In the genomic region with DNA sequence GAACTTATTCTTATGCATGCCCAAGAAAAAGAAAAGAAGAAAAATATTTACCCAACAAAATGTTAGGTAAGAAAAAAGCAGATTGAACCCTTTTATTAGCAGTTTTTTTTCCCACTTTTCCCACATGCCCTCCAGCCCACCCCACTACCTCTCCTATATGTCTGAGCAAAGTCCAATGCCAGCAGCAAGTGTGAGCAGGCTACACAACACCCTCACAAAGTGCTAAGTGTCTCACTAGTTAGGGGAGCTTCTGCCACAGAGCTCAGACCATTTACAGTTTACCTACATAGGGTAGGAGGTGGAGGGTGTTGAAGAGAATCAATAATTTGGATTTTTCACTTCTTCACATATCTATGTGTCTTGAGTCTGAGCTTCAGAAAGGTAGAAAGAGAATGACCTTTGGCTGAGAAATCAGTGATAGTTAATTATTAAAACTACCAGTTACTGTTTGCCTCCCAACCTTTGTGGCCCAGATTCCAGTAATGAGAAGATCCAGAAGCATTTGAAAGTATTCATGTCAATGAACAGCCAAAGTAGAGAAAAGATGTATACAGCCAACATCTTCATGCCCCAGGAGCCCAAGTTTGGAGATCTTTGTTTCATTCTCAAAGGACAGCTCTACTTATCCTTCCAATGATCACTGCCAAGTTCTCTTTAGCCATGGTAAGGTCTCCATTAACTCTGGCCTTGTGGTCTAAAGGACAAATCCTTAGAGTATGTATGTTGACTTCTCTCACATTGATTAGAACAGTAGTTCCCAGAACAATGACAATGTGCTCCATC, we compare ENCODE assay signal across 31 cellular contexts. TPM values are rescaled to one million over a fixed set of nuclear protein-coding genes. Genes with fewer than 3 reads are reported as not detected.
"Had no signal": no experiment of that assay in that cellular context is flagged by ENCODE, and none has a peak within 500 bp of the region (broad histone marks: within the 10 kb centered on the region; RNA-seq: fewer than 3 reads in every experiment).

No MANE protein-coding gene starts in this region.

- ATAC-seq: activated T-cell treated with anti-CD3 and anti-CD28 coated beads, Interleukin-2, amount 50 U/mL, for 4 hours; T-helper 17 cell had no signal

- H3K27ac ChIP-seq: VCaP had no signal

- FAIRE-seq: astrocyte had no signal

- H3K4me3 Mint-ChIP-seq: activated CD4-positive, alpha-beta memory T cell treated with anti-CD3 and anti-CD28 coated beads for 36 hours; activated CD4-positive, alpha-beta T cell treated with anti-CD3 and anti-CD28 coated beads, Interleukin-2, amount 10 ng/mL, durations not matched to agents 7 days and 5 days; activated naive CD4-positive, alpha-beta T cell treated with anti-CD3 and anti-CD28 coated beads for 36 hours; activated naive CD8-positive, alpha-beta T cell; activated T-cell treated with anti-CD3 and anti-CD28 coated beads, Interleukin-2, amount 50 U/mL, for 4 hours; brain; T-helper 17 cell had no signal

- H3K27me3 Mint-ChIP-seq: brain had no signal

- H3K27ac Mint-ChIP-seq: activated CD4-positive, alpha-beta memory T cell treated with anti-CD3 and anti-CD28 coated beads for 36 hours; activated CD4-positive, alpha-beta T cell treated with anti-CD3 and anti-CD28 coated beads, Interleukin-2, amount 10 ng/mL, durations not matched to agents 7 days and 5 days; activated naive CD4-positive, alpha-beta T cell treated with anti-CD3 and anti-CD28 coated beads for 36 hours; activated naive CD8-positive, alpha-beta T cell; brain; T-helper 17 cell had no signal

- DNase-seq: activated CD4-positive, alpha-beta memory T cell treated with anti-CD3 and anti-CD28 coated beads for 36 hours; activated CD4-positive, alpha-beta T cell treated with anti-CD3 and anti-CD28 coated beads, Interleukin-2, amount 10 ng/mL, durations not matched to agents 7 days and 5 days; activated CD4-positive, CD25-positive, alpha-beta regulatory T cell; activated CD8-positive, alpha-beta memory T cell treated with anti-CD3 and anti-CD28 coated beads for 24 hours; activated effector memory CD4-positive, alpha-beta T cell treated with anti-CD3 and anti-CD28 coated beads, Interleukin-2, amount 50 U/mL, for 16 hours; activated naive CD4-positive, alpha-beta T cell treated with anti-CD3 and anti-CD28 coated beads for 36 hours; activated T-cell treated with anti-CD3 and anti-CD28 coated beads, Interleukin-2, amount 50 U/mL, for 4 hours; amygdala; KG1; MV-4-11; NCI-H1092 treated with DMSO at 0.1 percent for 48 hours; NCI-H1417 treated with DMSO at 0.1 percent for 48 hours; NCI-H1694; NCI-H2029; NCI-H2107; NCI-H2171 treated with DMSO at 0.1 percent for 48 hours; NCI-H226; NCI-H526; NCI-H774; SIG-M5; T-helper 17 cell; T1000 had no signal

- H3K4me1 Mint-ChIP-seq: activated CD4-positive, alpha-beta T cell treated with anti-CD3 and anti-CD28 coated beads, Interleukin-2, amount 10 ng/mL, durations not matched to agents 7 days and 5 days; brain; T-helper 17 cell had no signal

- H3K36me3 Mint-ChIP-seq: activated CD4-positive, alpha-beta memory T cell treated with anti-CD3 and anti-CD28 coated beads for 36 hours; brain had no signal

RNA-seq across cellular contexts. Expression of a gene that starts 26.2 kb away (rescaled TPM):
- total RNA-seq: activated CD4-positive, alpha-beta memory T cell treated with anti-CD3 and anti-CD28 coated beads for 36 hours; activated CD4-positive, alpha-beta T cell treated with anti-CD3 and anti-CD28 coated beads, Interleukin-2, amount 10 ng/mL, durations not matched to agents 7 days and 5 days; activated naive CD4-positive, alpha-beta T cell treated with anti-CD3 and anti-CD28 coated beads for 36 hours; activated T-cell treated with anti-CD3 and anti-CD28 coated beads, Interleukin-2, amount 50 U/mL, for 4 hours; astrocyte; LHCN-M2; M059J; NCI-H460; OCI-LY7; RPMI7951; T-helper 17 cell had no signal
